In the genomic region with DNA sequence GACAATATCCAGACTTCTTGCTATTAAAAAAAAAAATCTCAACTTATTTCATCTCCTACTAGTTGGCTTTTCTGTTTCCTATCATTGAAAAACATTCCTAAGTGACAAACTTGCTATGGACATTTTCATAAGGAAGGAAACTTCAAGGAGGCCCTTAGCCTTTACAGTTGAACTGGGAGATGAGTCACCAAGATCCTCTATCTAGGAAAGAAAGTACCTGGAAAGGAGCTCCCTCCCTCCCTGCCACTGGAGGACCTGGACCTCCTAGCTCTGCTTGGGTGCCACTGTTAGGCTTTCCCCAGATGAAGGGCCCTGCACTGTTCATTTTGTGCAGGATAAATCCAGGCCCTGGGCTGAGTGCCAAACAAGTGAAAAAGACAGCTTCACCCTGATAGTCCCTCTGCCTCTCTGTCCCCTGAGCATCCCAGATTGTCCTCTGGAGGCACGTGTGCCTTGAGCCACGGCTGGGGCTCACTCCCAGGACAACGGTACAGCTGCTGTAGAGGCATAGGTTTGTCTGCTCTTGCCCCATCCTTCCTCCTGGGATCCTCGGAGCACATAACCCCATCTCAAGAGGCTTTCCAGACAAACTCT, we compare ENCODE assay signal across 1 cellular context.
TF ChIP-seq lines count a peak whose summit lies in the region.

No MANE protein-coding gene starts in this region.

TF ChIP-seq in SK-N-SH treated with all-trans-retinoic acid at 6 μM for 48 hours, 23 proteins besides CTCF, POLR2A, EP300 and RAD21:
- TF ChIP-seq PATZ1 (CRISPR knock-in tag; IDR thresholded peaks at IDR 0.05; ENCODE audit: borderline replicate concordance) (no peak), ZFP3 (CRISPR knock-in tag; IDR thresholded peaks at IDR 0.05) (no peak), BACH2 (CRISPR knock-in tag; IDR thresholded peaks at IDR 0.05; ENCODE audit: borderline replicate concordance) (no peak), TSHZ2 (CRISPR knock-in tag; IDR thresholded peaks at IDR 0.05) (no peak), ZNF565 (CRISPR knock-in tag; conservative IDR thresholded peaks at IDR 0.05; ENCODE audit: low read depth) (no peak), ZNF70 (CRISPR knock-in tag; IDR thresholded peaks at IDR 0.05) (no peak), OSR1 (CRISPR knock-in tag; IDR thresholded peaks at IDR 0.05) (no peak), CSDC2 (CRISPR knock-in tag; IDR thresholded peaks at IDR 0.05) (no peak), ISL1 (CRISPR knock-in tag; IDR thresholded peaks at IDR 0.05) (no peak), TCF4 (CRISPR knock-in tag; IDR thresholded peaks at IDR 0.05; ENCODE audit: borderline replicate concordance) (no peak), CREB5 (CRISPR knock-in tag; IDR thresholded peaks at IDR 0.05; ENCODE audit: low read depth) (no peak), PPARA (CRISPR knock-in tag; IDR thresholded peaks at IDR 0.05; ENCODE audit: borderline replicate concordance) (no peak), ZFP30 (CRISPR knock-in tag; IDR thresholded peaks at IDR 0.05) (no peak), ARNTL (CRISPR knock-in tag; IDR thresholded peaks at IDR 0.05; ENCODE audit: borderline replicate concordance, low read depth) (no peak), GLIS3 (CRISPR knock-in tag; IDR thresholded peaks at IDR 0.05) (no peak)
